8 cellular contexts compared by ENCODE assay signal in the genomic region with DNA sequence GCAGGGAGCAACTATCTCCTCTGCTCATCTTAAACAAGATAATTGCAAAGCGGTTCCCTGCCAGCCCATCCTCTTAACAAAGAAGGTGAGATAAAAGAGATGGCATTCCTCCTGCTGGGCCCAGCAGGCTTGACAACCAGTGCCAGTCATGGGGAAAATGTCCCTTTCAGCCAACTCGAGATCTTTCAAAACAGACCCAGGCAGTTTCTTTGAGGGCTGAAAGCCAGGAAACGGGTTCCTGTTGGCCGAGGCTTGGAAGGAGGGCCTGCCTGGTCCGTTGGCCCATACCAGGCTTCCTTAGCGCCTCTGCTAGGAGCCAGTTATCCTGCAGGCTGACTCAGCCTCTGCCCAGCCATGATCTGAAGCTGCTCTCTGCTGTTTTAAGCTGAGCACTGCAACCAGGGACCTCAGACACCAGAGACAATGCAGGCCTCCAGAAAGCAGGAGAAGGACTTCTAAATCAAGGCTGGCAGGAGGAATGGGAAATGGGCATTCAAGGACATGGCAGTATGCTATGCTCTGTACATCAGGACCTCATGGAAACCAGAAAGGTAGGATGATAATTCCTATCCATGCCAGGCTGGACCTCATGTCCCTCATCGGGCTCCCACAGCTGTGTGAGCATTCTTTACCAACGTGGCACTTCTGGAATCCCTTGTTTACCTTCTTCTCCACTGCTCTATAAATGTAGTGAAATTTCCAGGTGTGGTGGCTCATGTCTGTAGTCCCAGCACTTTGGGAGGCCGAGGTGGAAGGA. TPM values are rescaled to one million over a fixed set of nuclear protein-coding genes. Genes with fewer than 3 reads are reported as not detected.
DNase-seq lines count a peak whose midpoint lies in the region; ATAC-seq, FAIRE-seq and TF ChIP-seq lines count a peak whose summit lies in the region.

No MANE protein-coding gene starts in this region.

- H3K27me3 ChIP-seq in RWPE2 (ENCODE audit: insufficient read depth, poor library complexity, severe bottlenecking) (no peaks in the 10 kb centered on the region), gastroesophageal sphincter (no peaks in the 10 kb centered on the region), pancreas (no peaks in the 10 kb centered on the region)

- H3K36me3 Mint-ChIP-seq in activated CD8-positive, alpha-beta T cell treated with anti-CD3 and anti-CD28 coated beads, Interleukin-2, amount 10 ng/mL, durations not matched to agents 7 days and 5 days (ENCODE audit: low read depth) = peaks cover 63% of the 10 kb centered on the region
- peaks cover 13% of the 10 kb centered on the region for H3K36me3 Mint-ChIP-seq in activated CD8-positive, alpha-beta T cell treated with anti-CD3 and anti-CD28 coated beads for 36 hours (ENCODE audit: low read depth)
- H3K36me3 Mint-ChIP-seq in T-helper 2 cell treated with Interferon-gamma antibody and Interleukin-4, amounts not matched to agents 5 μg/mL and 100 μg/mL, for 36 hours (ENCODE audit: low read depth) = peaks cover 27% of the 10 kb centered on the region

- TF ChIP-seq CTCF in activated CD8-positive, alpha-beta T cell treated with anti-CD3 and anti-CD28 coated beads for 36 hours (IDR thresholded peaks at IDR 0.05) = no peak
- peak; percentile 92 for TF ChIP-seq CTCF in RWPE2 (IDR thresholded peaks at IDR 0.05; ENCODE audit: poor library complexity, severe bottlenecking)
- peak in 3 of 4 experiments; percentile 61 to 75 (median 65) for TF ChIP-seq CTCF in gastroesophageal sphincter (IDR thresholded peaks at IDR 0.05)
- TF ChIP-seq CTCF in pancreas (IDR thresholded peaks at IDR 0.05) = peak in 3 of 4 donors; percentile 22 to 38 (median 34)

- H3K27me3 Mint-ChIP-seq in activated CD8-positive, alpha-beta T cell treated with anti-CD3 and anti-CD28 coated beads, Interleukin-2, amount 10 ng/mL, durations not matched to agents 7 days and 5 days (ENCODE audit: low read depth) = no peaks in the 10 kb centered on the region
- no peaks in the 10 kb centered on the region for H3K27me3 Mint-ChIP-seq in activated CD8-positive, alpha-beta T cell treated with anti-CD3 and anti-CD28 coated beads for 36 hours
- H3K27me3 Mint-ChIP-seq in T-helper 2 cell treated with Interferon-gamma antibody and Interleukin-4, amounts not matched to agents 5 μg/mL and 100 μg/mL, for 36 hours (ENCODE audit: low read depth) = no peaks in the 10 kb centered on the region

- peaks cover 6% of the 10 kb centered on the region for H3K9me3 Mint-ChIP-seq in activated CD8-positive, alpha-beta T cell treated with anti-CD3 and anti-CD28 coated beads, Interleukin-2, amount 10 ng/mL, durations not matched to agents 7 days and 5 days (ENCODE audit: insufficient read depth)
- H3K9me3 Mint-ChIP-seq in activated CD8-positive, alpha-beta T cell treated with anti-CD3 and anti-CD28 coated beads for 36 hours = no peaks in the 10 kb centered on the region
- H3K9me3 Mint-ChIP-seq in T-helper 2 cell treated with Interferon-gamma antibody and Interleukin-4, amounts not matched to agents 5 μg/mL and 100 μg/mL, for 36 hours = no peaks in the 10 kb centered on the region

- CTCF ChIA-PET in activated CD8-positive, alpha-beta T cell treated with anti-CD3 and anti-CD28 coated beads, Interleukin-2, amount 10 ng/mL, durations not matched to agents 7 days and 5 days (lab: Charles Lee) = interaction anchor here (1.4 kb wide), 1 partner anchor 49 kb away, joined by 3 read pairs; no protein-coding TSS in a partner anchor
- CTCF ChIA-PET in activated CD8-positive, alpha-beta T cell treated with anti-CD3 and anti-CD28 coated beads for 36 hours (lab: Charles Lee) = interaction anchor here (1.2 kb wide), 1 partner anchor 33 kb away, joined by 3 read pairs; no protein-coding TSS in a partner anchor

- DNase-seq in activated CD8-positive, alpha-beta T cell treated with anti-CD3 and anti-CD28 coated beads, Interleukin-2, amount 10 ng/mL, durations not matched to agents 7 days and 5 days = no peak
- DNase-seq in activated CD8-positive, alpha-beta T cell treated with anti-CD3 and anti-CD28 coated beads for 36 hours = no peak
- no peak for DNase-seq in RWPE2 (ENCODE audit: low spot score)
- DNase-seq in pancreas = peak in 3 of 6 donors; percentile 35 to 60 (median 40)
- DNase-seq in NCI-H2171 (lab: John Stamatoyannopoulos, UW) = no peak
- DNase-seq in T-helper 2 cell treated with Interferon-gamma antibody and Interleukin-4, amounts not matched to agents 5 μg/mL and 100 μg/mL, for 36 hours (ENCODE audit: low spot score) = no peak

- H3K4me1 ChIP-seq in RWPE2 (ENCODE audit: insufficient read depth, poor library complexity, severe bottlenecking) = peaks cover 11% of the 10 kb centered on the region
- peaks cover 0 to 17% (median 6%) of the 10 kb centered on the region in 3 donors for H3K4me1 ChIP-seq in gastroesophageal sphincter
- H3K4me1 ChIP-seq in pancreas = no peaks in the 10 kb centered on the region

- POLR2A ChIA-PET in activated CD8-positive, alpha-beta T cell treated with anti-CD3 and anti-CD28 coated beads, Interleukin-2, amount 10 ng/mL, durations not matched to agents 7 days and 5 days (lab: Charles Lee) = no interaction called here
- POLR2A ChIA-PET in activated CD8-positive, alpha-beta T cell treated with anti-CD3 and anti-CD28 coated beads for 36 hours (lab: Charles Lee) = interaction anchor here (1.8 kb wide), 1 partner anchor 8 kb away, joined by 6 read pairs; no protein-coding TSS in a partner anchor

- no peaks in the 10 kb centered on the region for H3K4me1 Mint-ChIP-seq in activated CD8-positive, alpha-beta T cell treated with anti-CD3 and anti-CD28 coated beads, Interleukin-2, amount 10 ng/mL, durations not matched to agents 7 days and 5 days (ENCODE audit: low read depth)
- H3K4me1 Mint-ChIP-seq in activated CD8-positive, alpha-beta T cell treated with anti-CD3 and anti-CD28 coated beads for 36 hours (ENCODE audit: low read depth) = no peaks in the 10 kb centered on the region
- no peaks in the 10 kb centered on the region for H3K4me1 Mint-ChIP-seq in T-helper 2 cell treated with Interferon-gamma antibody and Interleukin-4, amounts not matched to agents 5 μg/mL and 100 μg/mL, for 36 hours (ENCODE audit: low read depth)

- intact Hi-C loops in activated CD8-positive, alpha-beta T cell treated with anti-CD3 and anti-CD28 coated beads for 36 hours (cut with micrococcal nuclease) = no loop called here
- intact Hi-C loops in pancreas (cut with DNase I) = no loop called here

- peak overlapping the region; percentile 7 for H3K27ac Mint-ChIP-seq in activated CD8-positive, alpha-beta T cell treated with anti-CD3 and anti-CD28 coated beads, Interleukin-2, amount 10 ng/mL, durations not matched to agents 7 days and 5 days
- no peak overlapping the region for H3K27ac Mint-ChIP-seq in activated CD8-positive, alpha-beta T cell treated with anti-CD3 and anti-CD28 coated beads for 36 hours
- no peak overlapping the region for H3K27ac Mint-ChIP-seq in T-helper 2 cell treated with Interferon-gamma antibody and Interleukin-4, amounts not matched to agents 5 μg/mL and 100 μg/mL, for 36 hours

- ATAC-seq in activated CD8-positive, alpha-beta T cell treated with anti-CD3 and anti-CD28 coated beads, Interleukin-2, amount 10 ng/mL, durations not matched to agents 7 days and 5 days = no peak
- no peak for ATAC-seq in activated CD8-positive, alpha-beta T cell treated with anti-CD3 and anti-CD28 coated beads for 36 hours
- ATAC-seq in RWPE2 (ENCODE audit: low read depth) (peak; percentile 91), gastroesophageal sphincter (peak; percentile 94), pancreas (peak; percentile 81 to 98 (median 96)), HG02798 (IDR thresholded peaks at IDR 0.05; ENCODE audit: poor library complexity, unreplicated experiment) (no peak)

- no peak for FAIRE-seq in pancreas (lab: Jason Lieb, UNC)

- H3K4me3 ChIP-seq in RWPE2 (ENCODE audit: severe bottlenecking) = no peak overlapping the region
- H3K4me3 ChIP-seq in gastroesophageal sphincter = no peak overlapping the region
- H3K4me3 ChIP-seq in pancreas = no peak overlapping the region

- no peak overlapping the region for H3K4me3 Mint-ChIP-seq in activated CD8-positive, alpha-beta T cell treated with anti-CD3 and anti-CD28 coated beads, Interleukin-2, amount 10 ng/mL, durations not matched to agents 7 days and 5 days
- no peak overlapping the region for H3K4me3 Mint-ChIP-seq in activated CD8-positive, alpha-beta T cell treated with anti-CD3 and anti-CD28 coated beads for 36 hours
- H3K4me3 Mint-ChIP-seq in T-helper 2 cell treated with Interferon-gamma antibody and Interleukin-4, amounts not matched to agents 5 μg/mL and 100 μg/mL, for 36 hours = no peak overlapping the region

- no peak overlapping the region for H3K27ac ChIP-seq in RWPE2 (ENCODE audit: poor library complexity, severe bottlenecking)
- H3K27ac ChIP-seq in gastroesophageal sphincter = peak overlapping the region; percentile 14 to 59 (median 48)
- H3K27ac ChIP-seq in pancreas = peak overlapping the region in 1 of 4 donors; percentile 33

- H3K36me3 ChIP-seq in RWPE2 (ENCODE audit: low read depth) = peaks cover 5% of the 10 kb centered on the region; the same call in 1 of the 2 replicates
- H3K36me3 ChIP-seq in gastroesophageal sphincter = peaks cover 0 to 34% of the 10 kb centered on the region in 2 donors
- no peaks in the 10 kb centered on the region for H3K36me3 ChIP-seq in pancreas

- no peaks in the 10 kb centered on the region for H3K9me3 ChIP-seq in RWPE2 (ENCODE audit: severe bottlenecking)
- H3K9me3 ChIP-seq in gastroesophageal sphincter = no peaks in the 10 kb centered on the region
- H3K9me3 ChIP-seq in pancreas = no peaks in the 10 kb centered on the region

- no peak for TF ChIP-seq POLR2A in gastroesophageal sphincter (IDR thresholded peaks at IDR 0.05)

- 46 to 67% methylated on average over 3 to 5 of the region's 9 CpGs for WGBS in gastroesophageal sphincter (ENCODE audit: low coverage in 1 of 2), 2 donors
- 57% methylated on average over 9 of the region's 9 CpGs for WGBS in pancreas, 2 donors

- TF ChIP-seq EP300 in gastroesophageal sphincter (IDR thresholded peaks at IDR 0.05) = no peak

RNA-seq across cellular contexts. Expression of gene SLC2A9, which starts 42.4 kb away (rescaled TPM):
- total RNA-seq in activated CD8-positive, alpha-beta T cell treated with anti-CD3 and anti-CD28 coated beads, Interleukin-2, amount 10 ng/mL, durations not matched to agents 7 days and 5 days = 1 to 10 TPM; 1.3 to 1.7 TPM
- total RNA-seq in activated CD8-positive, alpha-beta T cell treated with anti-CD3 and anti-CD28 coated beads for 36 hours = under 1 TPM; 0.54 TPM
- 1 to 10 TPM; 3.1 to 6.5 (median 4.3) TPM for total RNA-seq in gastroesophageal sphincter
- total RNA-seq in pancreas = 1 to 10 TPM; 1.2 to 5.7 (median 2.6) TPM
- polyA plus RNA-seq in pancreas = 1 to 10 TPM; 1.9 to 2.2 TPM

RNA-seq across cellular contexts. Expression of gene WDR1, which starts 52.9 kb away (rescaled TPM):
- total RNA-seq in activated CD8-positive, alpha-beta T cell treated with anti-CD3 and anti-CD28 coated beads, Interleukin-2, amount 10 ng/mL, durations not matched to agents 7 days and 5 days = 100 to 1,000 TPM; 516 to 550 TPM
- 100 to 1,000 TPM; 390 to 393 TPM for total RNA-seq in activated CD8-positive, alpha-beta T cell treated with anti-CD3 and anti-CD28 coated beads for 36 hours
- total RNA-seq in gastroesophageal sphincter (100 to 1,000 TPM; 353 to 530 (median 419) TPM), pancreas (100 to 1,000 TPM in 1 of 6 donors, 10 to 100 TPM in 5; 56.8 to 102 (median 62.9) TPM)
- 10 to 100 TPM; 30.0 to 43.3 TPM for polyA plus RNA-seq in pancreas

Comparison
In these comparisons a context has a peak if more than half of its experiments do, and no peak if none do; other contexts are left out.
1. ATAC-seq: peak in RWPE2 (single experiment), gastroesophageal sphincter (single experiment) and pancreas (4 of 4); none in activated CD8-positive, alpha-beta T cell treated with anti-CD3 and anti-CD28 coated beads, Interleukin-2, amount 10 ng/mL, durations not matched to agents 7 days and 5 days (single experiment), activated CD8-positive, alpha-beta T cell treated with anti-CD3 and anti-CD28 coated beads for 36 hours (single experiment) and HG02798 (single experiment).